ENCODE assay signal across 8 cellular contexts in genomic region chr19:18637644-18638630, GRCh38. TPM values are rescaled to one million over a fixed set of nuclear protein-coding genes. Genes with fewer than 3 reads are reported as not detected.
DNase-seq lines count a peak whose midpoint lies in the region; ATAC-seq lines count a peak whose summit lies in the region.

No MANE protein-coding gene starts in this region.

- H3K9me3 Mint-ChIP-seq in naive thymus-derived CD4-positive, alpha-beta T cell, result peaks cover 0 to 5% (median 0%) of the 10 kb centered on the region in 11 donors

- peak overlapping the region; percentile 88 for H3K27ac ChIP-seq in naive thymus-derived CD4-positive, alpha-beta T cell (ENCODE audit: low read depth, low read length)

- H3K27me3 Mint-ChIP-seq in naive thymus-derived CD4-positive, alpha-beta T cell, result peaks cover 0 to 18% (median 3%) of the 10 kb centered on the region in 5 donors

- no peaks in the 10 kb centered on the region for H3K27me3 ChIP-seq in naive thymus-derived CD4-positive, alpha-beta T cell (ENCODE audit: control insufficient read depth in 2 of 2, insufficient read depth in 2 of 2, low read length in 2 of 2)

- CTCF ChIA-PET in naive thymus-derived CD4-positive, alpha-beta T cell (lab: Charles Lee), result no interaction called here

- no peaks in the 10 kb centered on the region for H3K9me3 ChIP-seq in naive thymus-derived CD4-positive, alpha-beta T cell (ENCODE audit: control insufficient read depth in 2 of 3, low read length in 3 of 3)

- peaks cover 0 to 5% (median 0%) of the 10 kb centered on the region in 3 experiments for H3K36me3 ChIP-seq in naive thymus-derived CD4-positive, alpha-beta T cell (ENCODE audit: control insufficient read depth in 2 of 3, insufficient read depth in 3 of 3, low read length in 3 of 3)

- POLR2A ChIA-PET in naive thymus-derived CD4-positive, alpha-beta T cell (lab: Charles Lee), result interaction anchor here (0.6 to 0.9 kb wide), 3 partner anchors 66 to 282 kb away, joined by 3 to 4 read pairs (median 3); partner anchors contain the start of genes COPE and DDX49

- H3K4me3 ChIP-seq in naive thymus-derived CD4-positive, alpha-beta T cell (ENCODE audit: low read length), result peak overlapping the region; percentile 83

- H3K27ac Mint-ChIP-seq in naive thymus-derived CD4-positive, alpha-beta T cell, result peak overlapping the region; percentile 70 to 96 (median 89)

- DNase-seq in NCI-H2107 treated with DMSO at 0.1 percent for 48 hours (lab: John Stamatoyannopoulos, UW; ENCODE audit: unreplicated experiment) (peak; percentile 53), NCI-H2107 (lab: John Stamatoyannopoulos, UW) (no peak), NCI-H2029 (lab: John Stamatoyannopoulos, UW) (peak; percentile 63), cerebellar cortex (ENCODE audit: low spot score) (peak; percentile 63), putamen (ENCODE audit: low spot score) (no peak), NCI-H446 treated with DMSO at 0.1 percent for 48 hours (lab: John Stamatoyannopoulos, UW) (no peak)
- DNase-seq in naive thymus-derived CD4-positive, alpha-beta T cell, result peak in 2 of 9 donors; percentile 12 to 14

- no peak for ATAC-seq in naive thymus-derived CD4-positive, alpha-beta T cell
- ATAC-seq in GM18858 (IDR thresholded peaks at IDR 0.05; ENCODE audit: unreplicated experiment), result no peak

- H3K4me3 Mint-ChIP-seq in naive thymus-derived CD4-positive, alpha-beta T cell, result peak overlapping the region; percentile 71 to 100 (median 88)

- H3K4me1 Mint-ChIP-seq in naive thymus-derived CD4-positive, alpha-beta T cell, result peaks cover 23 to 53% (median 36%) of the 10 kb centered on the region in 7 donors

- intact Hi-C loops in naive thymus-derived CD4-positive, alpha-beta T cell (cut with micrococcal nuclease), result loop anchor here (2.0 to 5.0 kb wide), 5 partner anchors 49 to 769 kb away; partner anchors contain the start of genes FKBP8 (in 1 of the 2), GATAD2A (in 1 of the 2), ISYNA1 (in 1 of the 2) and REX1BD (in 1 of the 2)

- peaks cover 6 to 19% of the 10 kb centered on the region in 2 donors for H3K4me1 ChIP-seq in naive thymus-derived CD4-positive, alpha-beta T cell (ENCODE audit: control insufficient read depth in 2 of 2, insufficient read depth in 2 of 2, low read length in 2 of 2)

- H3K36me3 Mint-ChIP-seq in naive thymus-derived CD4-positive, alpha-beta T cell, result no peaks in the 10 kb centered on the region

RNA-seq across cellular contexts. Expression of gene KLHL26, which starts 1.1 kb away (rescaled TPM):
- 10 to 100 TPM in 4 of 5 experiments, 1 to 10 TPM in 1; 9.5 to 16.3 (median 12.7) TPM for total RNA-seq in naive thymus-derived CD4-positive, alpha-beta T cell
- 1 to 10 TPM; 3.7 to 6.1 TPM for polyA plus RNA-seq in naive thymus-derived CD4-positive, alpha-beta T cell

RNA-seq across cellular contexts. Expression of gene TMEM59L, which starts 25.3 kb away (rescaled TPM):
- total RNA-seq in naive thymus-derived CD4-positive, alpha-beta T cell, result under 1 TPM in 2 of 5 experiments, not detected in 3; 0.22 to 0.24 TPM
- under 1 TPM; 0.37 to 0.74 TPM for polyA plus RNA-seq in naive thymus-derived CD4-positive, alpha-beta T cell

RNA-seq across cellular contexts. Expression of gene CRLF1, which starts 31.3 kb away (rescaled TPM):
- not detected for total RNA-seq in naive thymus-derived CD4-positive, alpha-beta T cell
- polyA plus RNA-seq in naive thymus-derived CD4-positive, alpha-beta T cell, result under 1 TPM; 0.28 to 0.49 TPM

RNA-seq across cellular contexts. Expression of gene CRTC1, which starts 45.5 kb away (rescaled TPM):
- total RNA-seq in naive thymus-derived CD4-positive, alpha-beta T cell, result 10 to 100 TPM in 4 of 5 experiments, 1 to 10 TPM in 1; 8.4 to 23.4 (median 22.3) TPM
- 1 to 10 TPM in 1 of 2 donors, under 1 TPM in 1; 0.97 to 1.7 TPM for polyA plus RNA-seq in naive thymus-derived CD4-positive, alpha-beta T cell

RNA-seq across cellular contexts. Expression of gene REX1BD, which starts 49.3 kb away (rescaled TPM):
- 100 to 1,000 TPM in 4 of 5 experiments, 10 to 100 TPM in 1; 83.9 to 152 (median 116) TPM for total RNA-seq in naive thymus-derived CD4-positive, alpha-beta T cell
- polyA plus RNA-seq in naive thymus-derived CD4-positive, alpha-beta T cell, result 100 to 1,000 TPM; 164 to 197 TPM

Comparison
In these comparisons a context has a peak if more than half of its experiments do, and no peak if none do; other contexts are left out.
1. DNase-seq: peak in NCI-H2107 treated with DMSO at 0.1 percent for 48 hours (single experiment), NCI-H2029 (single experiment) and cerebellar cortex (single experiment); none in NCI-H2107 (single experiment), putamen (single experiment) and NCI-H446 treated with DMSO at 0.1 percent for 48 hours (single experiment).